ENCODE assay signal across 21 cellular contexts in the genomic region with DNA sequence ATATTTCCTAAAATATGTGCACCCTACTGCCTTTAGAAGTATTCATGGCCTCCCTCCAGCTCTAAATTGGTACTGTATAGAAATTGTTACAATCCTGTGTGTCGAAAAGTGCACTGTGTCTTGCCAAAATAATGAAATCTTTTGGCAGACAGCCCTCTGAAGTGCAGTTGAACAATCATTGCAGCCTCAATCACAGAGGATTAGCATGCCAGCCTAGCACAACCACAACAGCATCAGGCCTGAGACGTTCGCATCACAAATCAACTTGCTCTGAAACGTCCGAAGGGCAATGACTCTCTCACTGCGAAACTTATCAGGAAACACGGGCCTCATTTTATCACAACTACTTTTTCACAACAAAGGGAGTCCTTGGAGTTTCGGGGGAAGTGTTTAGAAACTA.
DNase-seq lines count a peak whose midpoint lies in the region; ATAC-seq and TF ChIP-seq lines count a peak whose summit lies in the region.
"Had no signal": no experiment of that assay in that cellular context is flagged by ENCODE, and none has a peak within 500 bp of the region (broad histone marks: within the 10 kb centered on the region; RNA-seq: fewer than 3 reads in every experiment).

No MANE protein-coding gene starts in this region.

- POLR2A ChIA-PET in PC-9 (lab: Charles Lee; ENCODE audit: unreplicated experiment): no interaction called here

- no peak overlapping the region for H3K4me3 ChIP-seq in iPS-20b (ENCODE audit: low read length)
- H3K4me3 ChIP-seq in PC-9: no peak overlapping the region
- H3K4me3 ChIP-seq: Peyer's patch, SJSA1 had no signal

- BruUV-seq in PC-9 (replicated peaks; lab: Mats Ljungman, UMichigan): no TSS peak

- peaks cover 21% of the 10 kb centered on the region for H3F3A ChIP-seq in PC-9 (ENCODE audit: insufficient read depth, low read depth)

- no peaks in the 10 kb centered on the region for H4K20me1 ChIP-seq in PC-9 (ENCODE audit: insufficient read depth)

- no peaks in the 10 kb centered on the region for H3K9me2 ChIP-seq in PC-9 (ENCODE audit: insufficient read depth)

- no peak for DNase-seq in left cardiac atrium
- DNase-seq in Right ventricle myocardium inferior (ENCODE audit: missing footprints): no peak
- peak; percentile 26 for DNase-seq in NCI-H69 (lab: John Stamatoyannopoulos, UW)
- no peak for DNase-seq in PC-9
- DNase-seq: activated naive CD4-positive, alpha-beta T cell treated with anti-CD3 and anti-CD28 coated beads for 36 hours; activated T-cell treated with anti-CD3 and anti-CD28 coated beads, Interleukin-2, amount 50 U/mL, for 48 hours; C1 segment of cervical spinal cord; Caco-2; central memory CD4-positive, alpha-beta T cell; EL; HFFc6; kidney glomerular epithelial cell; NCI-H1436; NCI-H510A treated with DMSO at 0.1 percent for 48 hours; occipital lobe; Peyer's patch; substantia nigra had no signal

- no peak overlapping the region for H2AFZ ChIP-seq in PC-9

- intact Hi-C loops in left cardiac atrium (cut with DNase I) (no loop called here), Right ventricle myocardium inferior (cut with DNase I) (no loop called here), PC-9 (cut with micrococcal nuclease; ENCODE audit: unreplicated experiment) (no loop called here)

- ATAC-seq in left cardiac atrium: peak; percentile 33 to 38
- no peak for ATAC-seq in Right ventricle myocardium inferior
- ATAC-seq in HG02870 (IDR thresholded peaks at IDR 0.05; ENCODE audit: unreplicated experiment): no peak
- no peak for ATAC-seq in HG02981 (IDR thresholded peaks at IDR 0.05; ENCODE audit: unreplicated experiment)

- peak overlapping the region; percentile 39; the same call in 1 of the 2 replicates for H3K9ac ChIP-seq in iPS-20b (ENCODE audit: low read depth, low read length)

- CTCF ChIA-PET in PC-9 (lab: Charles Lee): no interaction called here

- H3K27ac ChIP-seq in iPS-20b (ENCODE audit: low read length): peak overlapping the region; percentile 65
- H3K27ac ChIP-seq in PC-9: no peak overlapping the region
- H3K27ac ChIP-seq: Peyer's patch, SJSA1 had no signal

- no peak overlapping the region for H3K4me2 ChIP-seq in PC-9

- H3K4me1 ChIP-seq in iPS-20b (ENCODE audit: insufficient read depth, low read length) (peaks cover 14% of the 10 kb centered on the region; the same call in 1 of the 2 replicates), PC-9 (replicated peaks; ENCODE audit: insufficient read depth) (peaks cover 14% of the 10 kb centered on the region)
- H3K4me1 ChIP-seq: Caco-2, Peyer's patch, SJSA1 had no signal

- H3K79me2 ChIP-seq in PC-9 (ENCODE audit: low read depth): no peaks in the 10 kb centered on the region

- H3K9me3 ChIP-seq in iPS-20b (ENCODE audit: insufficient read depth, low read depth, low read length): no peaks in the 10 kb centered on the region
- H3K9me3 ChIP-seq in PC-9 (ENCODE audit: insufficient read depth, low read depth): no peaks in the 10 kb centered on the region
- H3K9me3 ChIP-seq: Caco-2, Peyer's patch, SJSA1 had no signal

- no peaks in the 10 kb centered on the region for H3K27me3 ChIP-seq in iPS-20b (ENCODE audit: insufficient read depth, low read length)
- H3K27me3 ChIP-seq in PC-9 (ENCODE audit: insufficient read depth, low read depth): no peaks in the 10 kb centered on the region
- H3K27me3 ChIP-seq: Peyer's patch, SJSA1 had no signal

- H3K36me3 ChIP-seq in iPS-20b (ENCODE audit: insufficient read depth, low read depth, low read length): no peaks in the 10 kb centered on the region; the same call in 1 of the 2 replicates
- H3K36me3 ChIP-seq in PC-9 (ENCODE audit: low read depth): no peaks in the 10 kb centered on the region
- H3K36me3 ChIP-seq: Peyer's patch, SJSA1 had no signal

- TF ChIP-seq CTCF in PC-9 (conservative IDR thresholded peaks at IDR 0.05): no peak

Comparison
In these comparisons a context has a peak if more than half of its experiments do, and no peak if none do; other contexts are left out.
1. ATAC-seq: peak in left cardiac atrium (2 of 2); none in Right ventricle myocardium inferior (single experiment), HG02870 (single experiment) and HG02981 (single experiment).